8 cellular contexts compared by ENCODE assay signal in the genomic region with DNA sequence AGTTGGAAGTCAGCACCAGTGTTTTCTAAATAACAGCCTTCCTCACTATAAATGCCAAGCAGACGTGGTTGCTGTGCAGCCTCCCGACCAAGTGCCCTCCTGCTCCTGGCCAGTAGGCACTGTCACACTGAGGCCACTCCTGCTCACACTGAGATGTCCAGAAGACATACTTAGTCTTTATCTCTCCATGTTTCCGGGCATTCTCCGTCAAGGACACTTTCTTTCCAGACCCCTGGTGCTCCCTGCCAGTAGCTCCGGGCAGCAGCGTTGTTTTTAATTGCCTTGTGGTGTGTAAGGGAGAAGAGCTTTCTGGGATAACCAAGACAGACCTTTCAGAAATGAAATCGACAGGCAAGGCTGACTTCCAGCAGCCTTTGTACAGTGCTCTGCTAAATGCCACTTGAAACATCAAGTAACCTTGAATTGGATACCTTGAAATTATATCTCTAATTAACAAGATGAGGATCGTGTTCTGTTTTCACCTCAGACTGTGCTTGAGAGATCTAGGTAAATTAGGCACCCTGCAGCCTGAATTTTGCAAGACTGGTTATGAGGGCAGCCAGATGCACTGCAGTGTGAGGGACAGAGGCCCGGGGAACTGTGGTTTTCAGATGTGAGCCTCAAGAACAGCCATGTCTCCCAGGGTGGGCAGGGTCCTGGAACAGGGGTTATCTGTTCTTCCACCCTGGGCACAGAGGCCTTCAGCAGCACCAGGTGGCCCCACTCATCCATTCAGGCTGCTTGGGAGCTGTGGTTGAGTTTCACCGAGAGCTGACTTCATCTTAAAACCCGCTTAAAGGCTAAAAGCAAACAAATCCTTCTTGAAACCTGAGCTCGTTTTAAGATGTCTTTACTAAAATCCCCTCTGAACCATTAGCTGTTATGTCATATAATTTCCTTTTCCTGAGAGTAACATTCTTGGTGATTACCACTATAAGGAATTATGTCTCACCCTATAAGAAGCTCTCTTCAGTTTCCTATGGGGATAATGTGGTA. TPM values are rescaled to one million over a fixed set of nuclear protein-coding genes. Genes with fewer than 3 reads are reported as not detected.
DNase-seq lines count a peak whose midpoint lies in the region; ATAC-seq and TF ChIP-seq lines count a peak whose summit lies in the region.

No MANE protein-coding gene starts in this region.

- peaks cover 49% of the 10 kb centered on the region for H3K4me1 Mint-ChIP-seq in neural crest cell
- H3K4me1 Mint-ChIP-seq in activated CD4-positive, alpha-beta memory T cell treated with anti-CD3 and anti-CD28 coated beads, Interleukin-2, amount 10 ng/mL, durations not matched to agents 7 days and 5 days: no peaks in the 10 kb centered on the region
- H3K4me1 Mint-ChIP-seq in CD4-positive, alpha-beta memory T cell: no peaks in the 10 kb centered on the region
- no peaks in the 10 kb centered on the region for H3K4me1 Mint-ChIP-seq in activated naive CD8-positive, alpha-beta T cell treated with anti-CD3 and anti-CD28 coated beads, Interleukin-2, amount 50 U/mL, for 24 hours

- H3K4me3 Mint-ChIP-seq in neural crest cell: peak overlapping the region; percentile 71
- H3K4me3 Mint-ChIP-seq in activated CD4-positive, alpha-beta memory T cell treated with anti-CD3 and anti-CD28 coated beads, Interleukin-2, amount 10 ng/mL, durations not matched to agents 7 days and 5 days: no peak overlapping the region
- H3K4me3 Mint-ChIP-seq in CD4-positive, alpha-beta memory T cell: no peak overlapping the region
- no peak overlapping the region for H3K4me3 Mint-ChIP-seq in activated naive CD8-positive, alpha-beta T cell treated with anti-CD3 and anti-CD28 coated beads, Interleukin-2, amount 50 U/mL, for 24 hours

- H3K36me3 ChIP-seq in CD4-positive, alpha-beta memory T cell (ENCODE audit: insufficient read depth, low read length): no peaks in the 10 kb centered on the region

- TF ChIP-seq CTCF in neural crest cell (conservative IDR thresholded peaks at IDR 0.05): no peak

- H3K27me3 ChIP-seq in CD4-positive, alpha-beta memory T cell (ENCODE audit: insufficient read depth, low read length): no peaks in the 10 kb centered on the region

- no peak overlapping the region for H3K4me3 ChIP-seq in CD4-positive, alpha-beta memory T cell (ENCODE audit: low read length in 2 of 2)

- intact Hi-C loops in CD4-positive, alpha-beta memory T cell (cut with micrococcal nuclease): loop anchor here (10.0 kb wide), 1 partner anchor 1062 kb away; no protein-coding TSS in a partner anchor

- DNase-seq in D341Med (ENCODE audit: low spot score): peak; percentile 68
- DNase-seq in NCI-H2107 treated with DMSO at 0.1 percent for 48 hours (lab: John Stamatoyannopoulos, UW; ENCODE audit: unreplicated experiment): peak; percentile 99
- DNase-seq in dermis blood vessel endothelial cell: peak; percentile 65
- no peak for DNase-seq in neural crest cell (ENCODE audit: low read depth, low spot score)
- DNase-seq in ureter (ENCODE audit: low spot score): no peak
- no peak for DNase-seq in activated CD4-positive, alpha-beta memory T cell treated with anti-CD3 and anti-CD28 coated beads, Interleukin-2, amount 10 ng/mL, durations not matched to agents 7 days and 5 days
- no peak for DNase-seq in CD4-positive, alpha-beta memory T cell
- DNase-seq in activated naive CD8-positive, alpha-beta T cell treated with anti-CD3 and anti-CD28 coated beads, Interleukin-2, amount 50 U/mL, for 24 hours: no peak

- ATAC-seq in activated naive CD8-positive, alpha-beta T cell treated with anti-CD3 and anti-CD28 coated beads, Interleukin-2, amount 50 U/mL, for 24 hours: no peak

- POLR2A ChIA-PET in activated CD4-positive, alpha-beta memory T cell treated with anti-CD3 and anti-CD28 coated beads, Interleukin-2, amount 10 ng/mL, durations not matched to agents 7 days and 5 days (lab: Charles Lee): no interaction called here
- POLR2A ChIA-PET in CD4-positive, alpha-beta memory T cell (lab: Charles Lee; ENCODE audit: partially characterized antibody): no interaction called here

- no peaks in the 10 kb centered on the region for H3K4me1 ChIP-seq in CD4-positive, alpha-beta memory T cell (ENCODE audit: insufficient read depth, low read length)

- peaks cover 9% of the 10 kb centered on the region for H3K36me3 Mint-ChIP-seq in neural crest cell (ENCODE audit: low read depth)
- H3K36me3 Mint-ChIP-seq in activated CD4-positive, alpha-beta memory T cell treated with anti-CD3 and anti-CD28 coated beads, Interleukin-2, amount 10 ng/mL, durations not matched to agents 7 days and 5 days (ENCODE audit: low read depth): no peaks in the 10 kb centered on the region
- H3K36me3 Mint-ChIP-seq in CD4-positive, alpha-beta memory T cell: no peaks in the 10 kb centered on the region
- H3K36me3 Mint-ChIP-seq in activated naive CD8-positive, alpha-beta T cell treated with anti-CD3 and anti-CD28 coated beads, Interleukin-2, amount 50 U/mL, for 24 hours (ENCODE audit: low read depth): no peaks in the 10 kb centered on the region

- H3K27ac Mint-ChIP-seq in neural crest cell (ENCODE audit: unreplicated experiment): peak overlapping the region; percentile 76
- H3K27ac Mint-ChIP-seq in activated CD4-positive, alpha-beta memory T cell treated with anti-CD3 and anti-CD28 coated beads, Interleukin-2, amount 10 ng/mL, durations not matched to agents 7 days and 5 days: no peak overlapping the region
- H3K27ac Mint-ChIP-seq in CD4-positive, alpha-beta memory T cell: no peak overlapping the region
- no peak overlapping the region for H3K27ac Mint-ChIP-seq in activated naive CD8-positive, alpha-beta T cell treated with anti-CD3 and anti-CD28 coated beads, Interleukin-2, amount 50 U/mL, for 24 hours

- CTCF ChIA-PET in activated CD4-positive, alpha-beta memory T cell treated with anti-CD3 and anti-CD28 coated beads, Interleukin-2, amount 10 ng/mL, durations not matched to agents 7 days and 5 days (lab: Charles Lee): interaction anchor here (1.0 to 6.1 kb wide), 4 partner anchors 10 to 121 kb away, joined by 3 to 84 read pairs (median 36); a partner anchor contains a TSS
- CTCF ChIA-PET in CD4-positive, alpha-beta memory T cell (lab: Charles Lee; ENCODE audit: partially characterized antibody): interaction anchor here (1.0 to 3.5 kb wide), 3 partner anchors 8 to 602 kb away, joined by 3 to 31 read pairs (median 3); no protein-coding TSS in a partner anchor

- H3K27me3 Mint-ChIP-seq in neural crest cell (ENCODE audit: low read depth): no peaks in the 10 kb centered on the region
- peaks cover 24% of the 10 kb centered on the region for H3K27me3 Mint-ChIP-seq in activated CD4-positive, alpha-beta memory T cell treated with anti-CD3 and anti-CD28 coated beads, Interleukin-2, amount 10 ng/mL, durations not matched to agents 7 days and 5 days
- peaks cover 3 to 4% of the 10 kb centered on the region in 2 donors for H3K27me3 Mint-ChIP-seq in CD4-positive, alpha-beta memory T cell
- no peaks in the 10 kb centered on the region for H3K27me3 Mint-ChIP-seq in activated naive CD8-positive, alpha-beta T cell treated with anti-CD3 and anti-CD28 coated beads, Interleukin-2, amount 50 U/mL, for 24 hours

- H3K9me3 Mint-ChIP-seq in neural crest cell: no peaks in the 10 kb centered on the region
- H3K9me3 Mint-ChIP-seq in activated CD4-positive, alpha-beta memory T cell treated with anti-CD3 and anti-CD28 coated beads, Interleukin-2, amount 10 ng/mL, durations not matched to agents 7 days and 5 days: no peaks in the 10 kb centered on the region
- no peaks in the 10 kb centered on the region for H3K9me3 Mint-ChIP-seq in CD4-positive, alpha-beta memory T cell
- no peaks in the 10 kb centered on the region for H3K9me3 Mint-ChIP-seq in activated naive CD8-positive, alpha-beta T cell treated with anti-CD3 and anti-CD28 coated beads, Interleukin-2, amount 50 U/mL, for 24 hours

- no peak overlapping the region for H3K27ac ChIP-seq in CD4-positive, alpha-beta memory T cell (ENCODE audit: low read depth, low read length)

- H3K9me3 ChIP-seq in CD4-positive, alpha-beta memory T cell (ENCODE audit: control insufficient read depth in 1 of 2, low read length in 2 of 2): no peaks in the 10 kb centered on the region

RNA-seq across cellular contexts. Expression of a gene that starts 43.4 kb away (rescaled TPM):
- total RNA-seq in dermis blood vessel endothelial cell (13.4 and 27.7 TPM in 2 replicates), neural crest cell (30.3 and 31.6 TPM in 2 replicates), ureter (5.8 TPM)
- total RNA-seq in activated CD4-positive, alpha-beta memory T cell treated with anti-CD3 and anti-CD28 coated beads, Interleukin-2, amount 10 ng/mL, durations not matched to agents 7 days and 5 days: under 1 TPM in 1 of 2 experiments, not detected in 1; 0.43 TPM
- total RNA-seq in CD4-positive, alpha-beta memory T cell: not detected
- not detected for polyA plus RNA-seq in CD4-positive, alpha-beta memory T cell

Comparison
In these comparisons a context has a peak if more than half of its experiments do, and no peak if none do; other contexts are left out.
1. DNase-seq: peak in D341Med (single experiment), NCI-H2107 treated with DMSO at 0.1 percent for 48 hours (single experiment) and dermis blood vessel endothelial cell (single experiment); none in neural crest cell (single experiment), ureter (single experiment), activated CD4-positive, alpha-beta memory T cell treated with anti-CD3 and anti-CD28 coated beads, Interleukin-2, amount 10 ng/mL, durations not matched to agents 7 days and 5 days (single experiment), CD4-positive, alpha-beta memory T cell (0 of 5) and activated naive CD8-positive, alpha-beta T cell treated with anti-CD3 and anti-CD28 coated beads, Interleukin-2, amount 50 U/mL, for 24 hours (single experiment).